22 cellular contexts compared by ENCODE assay signal in the genomic region with DNA sequence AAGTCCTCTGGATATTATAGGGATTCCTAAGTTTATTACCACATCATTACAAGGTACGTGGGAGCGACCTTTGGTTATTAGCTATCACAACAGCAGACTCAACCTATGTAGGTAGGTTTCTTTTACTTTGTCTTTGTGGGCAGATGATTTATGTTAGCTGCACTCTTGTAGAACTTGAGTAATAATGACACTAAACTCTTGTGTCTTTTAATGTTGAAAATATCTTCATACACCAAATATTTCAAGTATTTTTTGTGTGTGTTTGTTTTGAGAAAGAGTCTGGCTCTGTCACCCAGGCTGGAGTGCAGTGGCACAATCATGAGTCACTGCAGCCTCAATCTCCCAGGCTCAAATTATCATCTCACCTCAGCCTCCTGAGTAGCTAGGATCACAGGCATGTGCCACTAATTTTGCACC. TPM values are rescaled to one million over a fixed set of nuclear protein-coding genes. Genes with fewer than 3 reads are reported as not detected.
DNase-seq lines count a peak whose midpoint lies in the region; ATAC-seq and TF ChIP-seq lines count a peak whose summit lies in the region.
"Had no signal": no experiment of that assay in that cellular context is flagged by ENCODE, and none has a peak within 500 bp of the region (broad histone marks: within the 10 kb centered on the region; RNA-seq: fewer than 3 reads in every experiment).

No MANE protein-coding gene starts in this region.

- H3K4me1 ChIP-seq in mesenchymal stem cell (ENCODE audit: control insufficient read depth, insufficient read depth, low read depth, low read length) (no peaks in the 10 kb centered on the region), tibial artery (no peaks in the 10 kb centered on the region)
- H3K4me1 ChIP-seq: BLaER1 treated with 17β-estradiol and CSF1 and Interleukin-3, amounts not matched to agents 10 nM and 100 nM; parathyroid adenoma; tibial nerve had no signal

- H3K9me3 Mint-ChIP-seq in CD4-positive, alpha-beta T cell = no peaks in the 10 kb centered on the region
- H3K9me3 Mint-ChIP-seq: activated naive CD4-positive, alpha-beta T cell treated with anti-CD3 and anti-CD28 coated beads for 36 hours; T-helper 2 cell treated with Interferon-gamma antibody and Interleukin-4, amounts not matched to agents 5 μg/mL and 100 μg/mL, for 36 hours had no signal

- H3K27ac ChIP-seq in brain microvascular endothelial cell = peak overlapping the region; percentile 42
- no peak overlapping the region for H3K27ac ChIP-seq in mesenchymal stem cell (ENCODE audit: low read length, poor library complexity, severe bottlenecking)
- H3K27ac ChIP-seq in tibial artery = no peak overlapping the region
- no peak overlapping the region for H3K27ac ChIP-seq in CD4-positive, alpha-beta T cell (ENCODE audit: low read depth, low read length)
- H3K27ac ChIP-seq: BLaER1 treated with 17β-estradiol and CSF1 and Interleukin-3, amounts not matched to agents 10 nM and 100 nM; cardiac muscle cell; KMS-11; parathyroid adenoma; SJSA1; tibial nerve had no signal

- H3K36me3 Mint-ChIP-seq in CD4-positive, alpha-beta T cell (ENCODE audit: low read depth) = peaks cover 76% of the 10 kb centered on the region

- no peak overlapping the region for H3K9ac ChIP-seq in mesenchymal stem cell (ENCODE audit: low read length)
- H3K9ac ChIP-seq: BLaER1 treated with 17β-estradiol and CSF1 and Interleukin-3, amounts not matched to agents 10 nM and 100 nM; KMS-11; parathyroid adenoma had no signal

- no peak overlapping the region for H4K8ac ChIP-seq in mesenchymal stem cell (ENCODE audit: low read length)

- no peak overlapping the region for H3K4me2 ChIP-seq in mesenchymal stem cell (ENCODE audit: low read length, poor library complexity, severe bottlenecking)
- H3K4me2 ChIP-seq: BLaER1 treated with 17β-estradiol and CSF1 and Interleukin-3, amounts not matched to agents 10 nM and 100 nM; KMS-11 had no signal

- no peak overlapping the region for H3K18ac ChIP-seq in mesenchymal stem cell (ENCODE audit: low read depth in 1 of 2, low read length in 2 of 2)

- no peaks in the 10 kb centered on the region for H3K27me3 Mint-ChIP-seq in CD4-positive, alpha-beta T cell
- H3K27me3 Mint-ChIP-seq: activated CD4-positive, alpha-beta T cell treated with anti-CD3 and anti-CD28 coated beads for 36 hours had no signal

- WGBS in mesenchymal stem cell = no CpG with 5 or more reads among the region's 2 CpGs

- intact Hi-C loops in tibial artery (cut with DNase I; ENCODE audit: low total_unique reads) = no loop called here
- intact Hi-C loops in CD4-positive, alpha-beta T cell (cut with DNase I, micrococcal nuclease) = no loop called here

- H3K27me3 ChIP-seq in BJ (ENCODE audit: control insufficient read depth, insufficient read depth, low read length) (no peaks in the 10 kb centered on the region), brain microvascular endothelial cell (replicated peaks) (no peaks in the 10 kb centered on the region), mesenchymal stem cell (ENCODE audit: control insufficient read depth in 1 of 2, insufficient read depth in 1 of 2, low read length in 2 of 2) (no peaks in the 10 kb centered on the region), tibial artery (no peaks in the 10 kb centered on the region)
- no peaks in the 10 kb centered on the region for H3K27me3 ChIP-seq in CD4-positive, alpha-beta T cell (ENCODE audit: control insufficient read depth, insufficient read depth, low read length)
- H3K27me3 ChIP-seq: BLaER1 treated with 17β-estradiol and CSF1 and Interleukin-3, amounts not matched to agents 10 nM and 100 nM; cardiac muscle cell; SJSA1; tibial nerve had no signal

- H3K36me3 ChIP-seq in BJ (ENCODE audit: control insufficient read depth, insufficient read depth, low read length) (peaks cover 7% of the 10 kb centered on the region), brain microvascular endothelial cell (replicated peaks) (peaks cover 10% of the 10 kb centered on the region), mesenchymal stem cell (ENCODE audit: control insufficient read depth in 1 of 2, insufficient read depth in 2 of 2, low read depth in 1 of 2, low read length in 2 of 2) (peaks cover 18 to 81% of the 10 kb centered on the region in 2 experiments), tibial artery (peaks cover 12 to 69% (median 47%) of the 10 kb centered on the region in 3 donors)

- H3K14ac ChIP-seq in mesenchymal stem cell (ENCODE audit: low read length in 2 of 2) = no peak overlapping the region

- no peak overlapping the region for H3K23ac ChIP-seq in mesenchymal stem cell (ENCODE audit: low read length in 2 of 2)

- peak; percentile 23 for DNase-seq in BJ (ENCODE audit: low read depth)
- DNase-seq in HS-5 (ENCODE audit: low read depth) = peak; percentile 28
- DNase-seq in brain microvascular endothelial cell = peak; percentile 41
- peak; percentile 10 for DNase-seq in mesenchymal stem cell
- DNase-seq in G401 (ENCODE audit: low spot score) = no peak
- no peak for DNase-seq in tibial artery
- no peak for DNase-seq in CD4-positive, alpha-beta T cell
- no peak for DNase-seq in NCI-H2081 treated with DMSO at 0.1 percent for 48 hours (lab: John Stamatoyannopoulos, UW)
- DNase-seq: activated CD4-positive, alpha-beta T cell treated with anti-CD3 and anti-CD28 coated beads for 36 hours; activated CD8-positive, alpha-beta memory T cell treated with anti-CD3 and anti-CD28 coated beads, Interleukin-2, amount 50 U/mL, for 4 hours; activated naive CD4-positive, alpha-beta T cell treated with anti-CD3 and anti-CD28 coated beads for 36 hours; effector CD4-positive, alpha-beta T cell; NCI-H1436 treated with DMSO at 0.1 percent for 48 hours; NCI-H2227 treated with DMSO at 0.1 percent for 48 hours had no signal

- no peak overlapping the region for H4K91ac ChIP-seq in mesenchymal stem cell (ENCODE audit: low read length)

- no peak overlapping the region for H2BK120ac ChIP-seq in mesenchymal stem cell (ENCODE audit: low read depth, low read length)

- CTCF ChIA-PET in BJ (lab: Yijun Ruan, JAX) = interaction anchor here (0.6 to 1.4 kb wide), 3 partner anchors 13 to 33 kb away, joined by 3 read pairs; no protein-coding TSS in a partner anchor
- CTCF ChIA-PET in CD4-positive, alpha-beta T cell (lab: Charles Lee) = no interaction called here

- no peak overlapping the region for H2BK12ac ChIP-seq in mesenchymal stem cell (ENCODE audit: low read length in 2 of 2)

- ATAC-seq in CD4-positive, alpha-beta T cell (ENCODE audit: poor library complexity) = no peak
- ATAC-seq: activated CD4-positive, alpha-beta T cell treated with anti-CD3 and anti-CD28 coated beads for 36 hours; left lobe of liver had no signal

- H3K4ac ChIP-seq in mesenchymal stem cell (ENCODE audit: low read depth in 1 of 2, low read length in 2 of 2) = no peak overlapping the region

- peaks cover 6% of the 10 kb centered on the region for H3K4me1 Mint-ChIP-seq in CD4-positive, alpha-beta T cell (ENCODE audit: low read depth)
- H3K4me1 Mint-ChIP-seq: activated CD4-positive, alpha-beta T cell treated with anti-CD3 and anti-CD28 coated beads for 36 hours had no signal

- no peak overlapping the region for H2BK5ac ChIP-seq in mesenchymal stem cell (ENCODE audit: low read depth, low read length, poor library complexity, severe bottlenecking)

- no peak overlapping the region for H3K4me3 Mint-ChIP-seq in CD4-positive, alpha-beta T cell
- H3K4me3 Mint-ChIP-seq: activated CD4-positive, alpha-beta T cell treated with anti-CD3 and anti-CD28 coated beads for 36 hours; activated naive CD4-positive, alpha-beta T cell treated with anti-CD3 and anti-CD28 coated beads for 36 hours; T-helper 2 cell treated with Interferon-gamma antibody and Interleukin-4, amounts not matched to agents 5 μg/mL and 100 μg/mL, for 36 hours had no signal

- H2BK15ac ChIP-seq in mesenchymal stem cell (ENCODE audit: low read depth, poor library complexity, severe bottlenecking) = no peak overlapping the region

- POLR2A ChIA-PET in BJ (lab: Charles Lee) = no interaction called here
- POLR2A ChIA-PET in CD4-positive, alpha-beta T cell (lab: Charles Lee) = no interaction called here

- no peak for TF ChIP-seq CTCF in BJ (IDR thresholded peaks at IDR 0.05; ENCODE audit: insufficient read depth, low read depth, low read length)
- TF ChIP-seq CTCF in brain microvascular endothelial cell (IDR thresholded peaks at IDR 0.05; ENCODE audit: low read depth, low read length, missing control alignments) = no peak
- TF ChIP-seq CTCF in tibial artery (IDR thresholded peaks at IDR 0.05) = no peak
- TF ChIP-seq CTCF in CD4-positive, alpha-beta T cell (IDR thresholded peaks at IDR 0.05) = no peak

- H3K9me3 ChIP-seq in mesenchymal stem cell (ENCODE audit: control insufficient read depth, low read length) (no peaks in the 10 kb centered on the region), tibial artery (no peaks in the 10 kb centered on the region)
- no peaks in the 10 kb centered on the region for H3K9me3 ChIP-seq in CD4-positive, alpha-beta T cell (ENCODE audit: control insufficient read depth, low read length)
- H3K9me3 ChIP-seq: BLaER1 treated with 17β-estradiol and CSF1 and Interleukin-3, amounts not matched to agents 10 nM and 100 nM; tibial nerve had no signal

- H2AK5ac ChIP-seq in mesenchymal stem cell (ENCODE audit: low read length, severe bottlenecking) = no peak overlapping the region

- in situ Hi-C loops in brain microvascular endothelial cell (cut with HindIII; ENCODE audit: low pct_ligation_motif_present, low sequenced_read_pairs) (no loop called here), G401 (cut with HindIII; ENCODE audit: low sequenced_read_pairs) (no loop called here)

- H3K27ac Mint-ChIP-seq in CD4-positive, alpha-beta T cell = no peak overlapping the region
- H3K27ac Mint-ChIP-seq: activated CD4-positive, alpha-beta T cell treated with anti-CD3 and anti-CD28 coated beads for 36 hours; activated naive CD4-positive, alpha-beta T cell treated with anti-CD3 and anti-CD28 coated beads for 36 hours; T-helper 2 cell treated with Interferon-gamma antibody and Interleukin-4, amounts not matched to agents 5 μg/mL and 100 μg/mL, for 36 hours had no signal

- H3K79me1 ChIP-seq in mesenchymal stem cell (replicated peaks; ENCODE audit: low read length, poor library complexity, severe bottlenecking) = peaks cover 15% of the 10 kb centered on the region

- H3K4me3 ChIP-seq in BJ (ENCODE audit: low read depth, low read length) = no peak overlapping the region
- no peak overlapping the region for H3K4me3 ChIP-seq in brain microvascular endothelial cell (ENCODE audit: low read depth, low read length)
- H3K4me3 ChIP-seq in mesenchymal stem cell (ENCODE audit: insufficient read depth in 1 of 2, low read depth in 1 of 2, low read length in 2 of 2) = no peak overlapping the region
- no peak overlapping the region for H3K4me3 ChIP-seq in tibial artery
- H3K4me3 ChIP-seq: BLaER1 treated with 17β-estradiol and CSF1 and Interleukin-3, amounts not matched to agents 10 nM and 100 nM; cardiac muscle cell; SJSA1; tibial nerve had no signal

- H2AFZ ChIP-seq in mesenchymal stem cell (ENCODE audit: low read depth, low read length) = no peak overlapping the region
- H2AFZ ChIP-seq: parathyroid adenoma had no signal

RNA-seq across cellular contexts. Expression of a gene that starts 19.2 kb away (rescaled TPM):
- 17.1 and 26.0 TPM in 2 replicates for polyA plus RNA-seq in BJ (2011; rRNA removed)
- polyA minus RNA-seq in BJ (2011; rRNA and poly(A)+ RNA removed) = 18.1 and 20.3 TPM in 2 replicates
- 16.0 TPM for polyA plus RNA-seq in mesenchymal stem cell (2013, experiment 1 of 2)
- polyA plus RNA-seq in mesenchymal stem cell (2013, experiment 2 of 2) = 16.4 TPM
- 22.2 and 47.0 TPM in 2 replicates for total RNA-seq in G401 (2014; rRNA removed; shearing (Covaris generic))
- 10 to 100 TPM; 78.1 to 78.7 TPM for total RNA-seq in CD4-positive, alpha-beta T cell

RNA-seq across cellular contexts. Expression of a gene that starts 36.8 kb away (rescaled TPM):
- polyA plus RNA-seq in BJ (2011; rRNA removed) = 7.5 and 18.7 TPM in 2 replicates
- 2.1 and 4.9 TPM in 2 replicates for polyA minus RNA-seq in BJ (2011; rRNA and poly(A)+ RNA removed)
- 60.4 TPM for polyA plus RNA-seq in mesenchymal stem cell (2013, experiment 1 of 2)
- 65.4 TPM for polyA plus RNA-seq in mesenchymal stem cell (2013, experiment 2 of 2)
- total RNA-seq in G401 (2014; rRNA removed; shearing (Covaris generic)) = 23.9 and 29.7 TPM in 2 replicates
- total RNA-seq in CD4-positive, alpha-beta T cell = 10 to 100 TPM; 32.8 to 33.0 TPM

RNA-seq across cellular contexts. Expression of a gene that starts 59.3 kb away (rescaled TPM):
- 0.09 and 0.18 TPM in 2 replicates for polyA plus RNA-seq in BJ (2011; rRNA removed)
- 0.05 TPM in 1 of 2 replicates, not detected in the other for polyA minus RNA-seq in BJ (2011; rRNA and poly(A)+ RNA removed)
- 0.39 TPM for polyA plus RNA-seq in mesenchymal stem cell (2013, experiment 1 of 2)
- polyA plus RNA-seq in mesenchymal stem cell (2013, experiment 2 of 2) = 0.36 TPM
- 1.2 and 2.8 TPM in 2 replicates for total RNA-seq in G401 (2014; rRNA removed; shearing (Covaris generic))
- total RNA-seq in CD4-positive, alpha-beta T cell = 1 to 10 TPM; 3.1 to 4.5 TPM
- total RNA-seq: cardiac muscle cell had no signal
- polyA plus RNA-seq: cardiac muscle cell had no signal

Comparison
In these comparisons a context has a peak if more than half of its experiments do, and no peak if none do; other contexts are left out.
1. DNase-seq: peak in BJ (single experiment), HS-5 (single experiment), brain microvascular endothelial cell (single experiment) and mesenchymal stem cell (single experiment); none in G401 (single experiment), tibial artery (0 of 2), CD4-positive, alpha-beta T cell (0 of 10) and NCI-H2081 treated with DMSO at 0.1 percent for 48 hours (single experiment).